18 cellular contexts compared by ENCODE assay signal in genomic region chrX:77640702-77641101, GRCh38.
DNase-seq lines count a peak whose midpoint lies in the region; ATAC-seq lines count a peak whose summit lies in the region.
"Had no signal": no experiment of that assay in that cellular context is flagged by ENCODE, and none has a peak within 500 bp of the region (broad histone marks: within the 10 kb centered on the region; RNA-seq: fewer than 3 reads in every experiment).

No MANE protein-coding gene starts in this region.

- no peak overlapping the region for H3K18ac ChIP-seq in mesenchymal stem cell (ENCODE audit: low read depth in 1 of 2, low read length in 2 of 2)

- no peak overlapping the region for H2BK5ac ChIP-seq in mesenchymal stem cell (ENCODE audit: low read depth, low read length, poor library complexity, severe bottlenecking)

- no peak overlapping the region for H4K8ac ChIP-seq in mesenchymal stem cell (ENCODE audit: low read length)

- H3K9me3 ChIP-seq in mesenchymal stem cell (ENCODE audit: control insufficient read depth, low read length) = peaks cover 16% of the 10 kb centered on the region

- no peak overlapping the region for H3K4ac ChIP-seq in mesenchymal stem cell (ENCODE audit: low read depth in 1 of 2, low read length in 2 of 2)

- H3K4me1 ChIP-seq in mesenchymal stem cell (ENCODE audit: control insufficient read depth, insufficient read depth, low read depth, low read length) = no peaks in the 10 kb centered on the region
- H3K4me1 ChIP-seq: ascending aorta had no signal

- H2BK12ac ChIP-seq in mesenchymal stem cell (ENCODE audit: low read length in 2 of 2) = no peak overlapping the region

- no peak overlapping the region for H3K4me3 ChIP-seq in mesenchymal stem cell (ENCODE audit: insufficient read depth in 1 of 2, low read depth in 1 of 2, low read length in 2 of 2)
- H3K4me3 ChIP-seq: ascending aorta had no signal

- H2AK5ac ChIP-seq in mesenchymal stem cell (ENCODE audit: low read length, severe bottlenecking) = no peak overlapping the region

- no peak overlapping the region for H2BK15ac ChIP-seq in mesenchymal stem cell (ENCODE audit: low read depth, poor library complexity, severe bottlenecking)

- H3K4me1 Mint-ChIP-seq in stimulated activated naive CD8-positive, alpha-beta T cell treated with anti-CD3 and anti-CD28 coated beads, Interleukin-15, amount 100 ng/mL, for 72 hours = peaks cover 12% of the 10 kb centered on the region

- H3K27ac Mint-ChIP-seq in stimulated activated naive CD8-positive, alpha-beta T cell treated with anti-CD3 and anti-CD28 coated beads, Interleukin-15, amount 100 ng/mL, for 72 hours = no peak overlapping the region
- H3K27ac Mint-ChIP-seq: activated T-helper 1 cell treated with anti-CD3 and anti-CD28 coated beads, Interleukin-12 subunit alpha, Interleukin-12 subunit beta, Interleukin-2, Interleukin-4 antibody, amounts not matched to agents 30 ng/mL and 10 ng/mL and 1 ng/mL, durations not matched to agents 14 hours and 24 hours and 36 hours had no signal

- no peak overlapping the region for H3K14ac ChIP-seq in mesenchymal stem cell (ENCODE audit: low read length in 2 of 2)

- H3K27me3 ChIP-seq in mesenchymal stem cell (ENCODE audit: control insufficient read depth in 1 of 2, insufficient read depth in 1 of 2, low read length in 2 of 2) = no peaks in the 10 kb centered on the region
- H3K27me3 ChIP-seq: ascending aorta had no signal

- no peak overlapping the region for H3K4me3 Mint-ChIP-seq in stimulated activated naive CD8-positive, alpha-beta T cell treated with anti-CD3 and anti-CD28 coated beads, Interleukin-15, amount 100 ng/mL, for 72 hours
- H3K4me3 Mint-ChIP-seq: activated T-helper 1 cell treated with anti-CD3 and anti-CD28 coated beads, Interleukin-12 subunit alpha, Interleukin-12 subunit beta, Interleukin-2, Interleukin-4 antibody, amounts not matched to agents 30 ng/mL and 10 ng/mL and 1 ng/mL, durations not matched to agents 14 hours and 24 hours and 36 hours; natural killer cell treated with Interleukin-12 subunit alpha and Interleukin-12 subunit beta and Interleukin-15 and Interleukin-18, amount 100 ng/mL, for 72 hours had no signal

- H3K27me3 Mint-ChIP-seq in stimulated activated naive CD8-positive, alpha-beta T cell treated with anti-CD3 and anti-CD28 coated beads, Interleukin-15, amount 100 ng/mL, for 72 hours = no peaks in the 10 kb centered on the region
- H3K27me3 Mint-ChIP-seq: natural killer cell treated with Interleukin-12 subunit alpha and Interleukin-12 subunit beta and Interleukin-15 and Interleukin-18, amount 100 ng/mL, for 72 hours had no signal

- no peak overlapping the region for H2BK120ac ChIP-seq in mesenchymal stem cell (ENCODE audit: low read depth, low read length)

- no peak for DNase-seq in stimulated activated naive CD8-positive, alpha-beta T cell treated with anti-CD3 and anti-CD28 coated beads, Interleukin-15, amount 100 ng/mL, for 72 hours
- DNase-seq in stimulated activated naive CD8-positive, alpha-beta T cell treated with anti-CD3 and anti-CD28 coated beads, Interleukin-15, Interleukin-2, amounts not matched to agents 100 U/mL and 50 U/mL, for 24 hours = no peak
- no peak for DNase-seq in stimulated activated naive CD4-positive, alpha-beta T cell treated with Interleukin-2 at 50 U/mL for 16 hours (lab: John Stamatoyannopoulos, UW)
- DNase-seq in caudate nucleus (lab: John Stamatoyannopoulos, UW) (no peak), mesenchymal stem cell (no peak)
- DNase-seq: activated CD4-positive, CD25-positive, alpha-beta regulatory T cell treated with anti-CD3 and anti-CD28 coated beads, Interleukin-2, amount 50 U/mL, for 72 hours; DMS 273 treated with DMSO at 0.1 percent for 48 hours; NCI-H1694; SHP77 treated with DMSO at 0.1 percent for 48 hours; stimulated activated CD4-positive, alpha-beta T cell treated with anti-CD3 and anti-CD28 coated beads, Interleukin-12 subunit alpha, Interleukin-12 subunit beta, amount 100 ng/mL, for 4 hours; substantia nigra had no signal

- no peak overlapping the region for H3K23ac ChIP-seq in mesenchymal stem cell (ENCODE audit: low read length in 2 of 2)

- H3K27ac ChIP-seq in caudate nucleus (ENCODE audit: low read depth, low read length) = no peak overlapping the region
- no peak overlapping the region for H3K27ac ChIP-seq in mesenchymal stem cell (ENCODE audit: low read length, poor library complexity, severe bottlenecking)
- H3K27ac ChIP-seq: ascending aorta, epithelial cell of prostate had no signal

- H3K79me1 ChIP-seq in mesenchymal stem cell (replicated peaks; ENCODE audit: low read length, poor library complexity, severe bottlenecking) = no peaks in the 10 kb centered on the region

- no peak overlapping the region for H3K9ac ChIP-seq in mesenchymal stem cell (ENCODE audit: low read length)

- peak; percentile 60 for ATAC-seq in stimulated activated naive CD8-positive, alpha-beta T cell treated with anti-CD3 and anti-CD28 coated beads, Interleukin-15, amount 100 ng/mL, for 72 hours
- ATAC-seq in stimulated activated naive CD8-positive, alpha-beta T cell treated with anti-CD3 and anti-CD28 coated beads, Interleukin-15, Interleukin-2, amounts not matched to agents 100 U/mL and 50 U/mL, for 24 hours = no peak
- ATAC-seq in GM21367 (IDR thresholded peaks at IDR 0.05; ENCODE audit: unreplicated experiment) (peak; percentile 62), HG03565 (IDR thresholded peaks at IDR 0.05; ENCODE audit: unreplicated experiment) (peak; percentile 64), GM18867 (IDR thresholded peaks at IDR 0.05; ENCODE audit: unreplicated experiment) (no peak)

- H3K9me3 Mint-ChIP-seq in stimulated activated naive CD8-positive, alpha-beta T cell treated with anti-CD3 and anti-CD28 coated beads, Interleukin-15, amount 100 ng/mL, for 72 hours = peaks cover 6 to 8% of the 10 kb centered on the region in 2 donors
- H3K9me3 Mint-ChIP-seq: natural killer cell treated with Interleukin-12 subunit alpha and Interleukin-12 subunit beta and Interleukin-15 and Interleukin-18, amount 100 ng/mL, for 72 hours had no signal

- WGBS in mesenchymal stem cell = 100% methylated on average over 2 of the region's 4 CpGs

- H4K91ac ChIP-seq in mesenchymal stem cell (ENCODE audit: low read length) = no peak overlapping the region

- H2AFZ ChIP-seq in mesenchymal stem cell (ENCODE audit: low read depth, low read length) = no peak overlapping the region

- H3K36me3 ChIP-seq in mesenchymal stem cell (ENCODE audit: control insufficient read depth in 1 of 2, insufficient read depth in 2 of 2, low read depth in 1 of 2, low read length in 2 of 2) = peaks cover 0 to 28% of the 10 kb centered on the region in 2 experiments

- H3K4me2 ChIP-seq in mesenchymal stem cell (ENCODE audit: low read length, poor library complexity, severe bottlenecking) = no peak overlapping the region

Comparison
In these comparisons a context has a peak if more than half of its experiments do, and no peak if none do; other contexts are left out.
1. ATAC-seq: peak in stimulated activated naive CD8-positive, alpha-beta T cell treated with anti-CD3 and anti-CD28 coated beads, Interleukin-15, amount 100 ng/mL, for 72 hours (single experiment), GM21367 (single experiment) and HG03565 (single experiment); none in stimulated activated naive CD8-positive, alpha-beta T cell treated with anti-CD3 and anti-CD28 coated beads, Interleukin-15, Interleukin-2, amounts not matched to agents 100 U/mL and 50 U/mL, for 24 hours (single experiment) and GM18867 (single experiment).